ENCODE assay signal across 8 cellular contexts in genomic region chr3:9731206-9732079, GRCh38. TPM values are rescaled to one million over a fixed set of nuclear protein-coding genes. Genes with fewer than 3 reads are reported as not detected.
A peak's percentile ranks its signal among the peaks of the same experiment; 100 is the strongest.
DNase-seq lines count a peak whose midpoint lies in the region; ATAC-seq lines count a peak whose summit lies in the region.

A gene with protein sequence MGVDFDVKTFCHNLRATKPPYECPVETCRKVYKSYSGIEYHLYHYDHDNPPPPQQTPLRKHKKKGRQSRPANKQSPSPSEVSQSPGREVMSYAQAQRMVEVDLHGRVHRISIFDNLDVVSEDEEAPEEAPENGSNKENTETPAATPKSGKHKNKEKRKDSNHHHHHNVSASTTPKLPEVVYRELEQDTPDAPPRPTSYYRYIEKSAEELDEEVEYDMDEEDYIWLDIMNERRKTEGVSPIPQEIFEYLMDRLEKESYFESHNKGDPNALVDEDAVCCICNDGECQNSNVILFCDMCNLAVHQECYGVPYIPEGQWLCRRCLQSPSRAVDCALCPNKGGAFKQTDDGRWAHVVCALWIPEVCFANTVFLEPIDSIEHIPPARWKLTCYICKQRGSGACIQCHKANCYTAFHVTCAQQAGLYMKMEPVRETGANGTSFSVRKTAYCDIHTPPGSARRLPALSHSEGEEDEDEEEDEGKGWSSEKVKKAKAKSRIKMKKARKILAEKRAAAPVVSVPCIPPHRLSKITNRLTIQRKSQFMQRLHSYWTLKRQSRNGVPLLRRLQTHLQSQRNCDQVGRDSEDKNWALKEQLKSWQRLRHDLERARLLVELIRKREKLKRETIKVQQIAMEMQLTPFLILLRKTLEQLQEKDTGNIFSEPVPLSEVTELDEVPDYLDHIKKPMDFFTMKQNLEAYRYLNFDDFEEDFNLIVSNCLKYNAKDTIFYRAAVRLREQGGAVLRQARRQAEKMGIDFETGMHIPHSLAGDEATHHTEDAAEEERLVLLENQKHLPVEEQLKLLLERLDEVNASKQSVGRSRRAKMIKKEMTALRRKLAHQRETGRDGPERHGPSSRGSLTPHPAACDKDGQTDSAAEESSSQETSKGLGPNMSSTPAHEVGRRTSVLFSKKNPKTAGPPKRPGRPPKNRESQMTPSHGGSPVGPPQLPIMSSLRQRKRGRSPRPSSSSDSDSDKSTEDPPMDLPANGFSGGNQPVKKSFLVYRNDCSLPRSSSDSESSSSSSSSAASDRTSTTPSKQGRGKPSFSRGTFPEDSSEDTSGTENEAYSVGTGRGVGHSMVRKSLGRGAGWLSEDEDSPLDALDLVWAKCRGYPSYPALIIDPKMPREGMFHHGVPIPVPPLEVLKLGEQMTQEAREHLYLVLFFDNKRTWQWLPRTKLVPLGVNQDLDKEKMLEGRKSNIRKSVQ (N-terminal part only) (plus strand): TSS chr3:9731735. CDS start chr3:9734141, 2,406 bp downstream.

- H3K27me3 Mint-ChIP-seq in CD8-positive, alpha-beta memory T cell = no peaks in the 10 kb centered on the region

- H3K9me3 Mint-ChIP-seq in CD8-positive, alpha-beta memory T cell = no peaks in the 10 kb centered on the region

- ATAC-seq in GM19468 (IDR thresholded peaks at IDR 0.05; ENCODE audit: extremely low read depth, unreplicated experiment) = peak; percentile 60

- peak within 1 kb of the TSS; percentile 87 to 98 (median 95) for H3K4me3 Mint-ChIP-seq in CD8-positive, alpha-beta memory T cell

- peak within 1 kb of the TSS; percentile 80 for H3K4me3 ChIP-seq in CD8-positive, alpha-beta memory T cell (ENCODE audit: low read length)

- H3K36me3 ChIP-seq in CD8-positive, alpha-beta memory T cell (ENCODE audit: insufficient read depth, low read length) = peaks cover 5% of the 10 kb centered on the region

- DNase-seq in CD8-positive, alpha-beta memory T cell = peak; percentile 96 to 100 (median 99)
- DNase-seq in HS-5 (ENCODE audit: low read depth) (peak; percentile 90), medulla oblongata (ENCODE audit: extremely low spot score) (peak; percentile 99)
- peak; percentile 98 for DNase-seq in NK-92 treated with Interleukin-12 subunit alpha and Interleukin-12 subunit beta, amount 100 ng/mL, for 24 hours (lab: John Stamatoyannopoulos, UW)
- DNase-seq in activated CD8-positive, alpha-beta memory T cell treated with anti-CD3 and anti-CD28 coated beads for 24 hours = peak; percentile 99
- peak; percentile 98 for DNase-seq in effector CD8-positive, alpha-beta T cell (lab: John Stamatoyannopoulos, UW)
- peak; percentile 96 for DNase-seq in stimulated activated CD8-positive, alpha-beta memory T cell treated with anti-CD3 and anti-CD28 coated beads, Interleukin-12 subunit alpha, Interleukin-12 subunit beta, amount 100 ng/mL, for 1 hour (ENCODE audit: low read depth)

- H3K36me3 Mint-ChIP-seq in CD8-positive, alpha-beta memory T cell = peaks cover 2 to 36% (median 5%) of the 10 kb centered on the region in 3 donors

- H3K4me1 Mint-ChIP-seq in CD8-positive, alpha-beta memory T cell = peaks cover 51 to 71% (median 65%) of the 10 kb centered on the region in 3 donors

- peak within 1 kb of the TSS; percentile 80 to 99 (median 97) for H3K27ac Mint-ChIP-seq in CD8-positive, alpha-beta memory T cell

- no peaks in the 10 kb centered on the region for H3K27me3 ChIP-seq in CD8-positive, alpha-beta memory T cell (ENCODE audit: insufficient read depth, low read length, poor library complexity, severe bottlenecking)

- no peaks in the 10 kb centered on the region for H3K9me3 ChIP-seq in CD8-positive, alpha-beta memory T cell (ENCODE audit: low read length)

- POLR2A ChIA-PET in CD8-positive, alpha-beta memory T cell (lab: Charles Lee) = interaction anchor here (0.7 to 3.5 kb wide), 10 partner anchors 9 to 335 kb away, joined by 3 to 28 read pairs (median 5); partner anchors contain the start of genes ARPC4, CRELD1, MTMR14 and OGG1

- peak within 1 kb of the TSS; percentile 85 for H3K27ac ChIP-seq in CD8-positive, alpha-beta memory T cell (ENCODE audit: low read depth, low read length)

- H3K4me1 ChIP-seq in CD8-positive, alpha-beta memory T cell (ENCODE audit: insufficient read depth, low read length) = peaks cover 42% of the 10 kb centered on the region

- CTCF ChIA-PET in CD8-positive, alpha-beta memory T cell (lab: Charles Lee) = interaction anchor here (0.7 to 2.9 kb wide), 6 partner anchors 9 to 369 kb away, joined by 3 to 19 read pairs (median 4); partner anchors contain the start of genes CRELD1 and THUMPD3

RNA-seq across cellular contexts. Expression of the gene that starts here (rescaled TPM):
- 10 to 100 TPM; 46.8 to 50.2 TPM for total RNA-seq in CD8-positive, alpha-beta memory T cell
- 27.0 TPM for polyA plus RNA-seq in CD8-positive, alpha-beta memory T cell

Comparison
In these comparisons a context has a peak if more than half of its experiments do, and no peak if none do; other contexts are left out.
1. Peak in every context shown above with its lines: DNase-seq, ATAC-seq, H3K4me3 ChIP-seq and H3K27ac ChIP-seq.